In genomic region chr11:65382036-65382803, GRCh38 we compare ENCODE assay signal across 8 cellular contexts. TPM values are rescaled to one million over a fixed set of nuclear protein-coding genes. Genes with fewer than 3 reads are reported as not detected.
DNase-seq lines count a peak whose midpoint lies in the region; ATAC-seq lines count a peak whose summit lies in the region.

SLC25A45 (minus strand) TSS chr11:65382646; CDS start chr11:65381951, 695 bp downstream.

- peak; percentile 58 for ATAC-seq in GM19455 (IDR thresholded peaks at IDR 0.05; ENCODE audit: unreplicated experiment)
- peak; percentile 35 for ATAC-seq in HG03575 (IDR thresholded peaks at IDR 0.05; ENCODE audit: extremely low read depth, insufficient number of reproducible peaks, low FRiP score, unreplicated experiment)

- peak; percentile 89 for DNase-seq in CMK (ENCODE audit: low read depth)
- peak; percentile 79 for DNase-seq in NCI-H82 (lab: John Stamatoyannopoulos, UW)
- peak; percentile 91 to 93 for DNase-seq in activated CD4-positive, alpha-beta T cell treated with anti-CD3 and anti-CD28 coated beads, Interleukin-2, amount 50 U/mL, for 4 hours
- DNase-seq in dermis blood vessel endothelial cell, result peak; percentile 99
- peak; percentile 94 to 99 for DNase-seq in lung microvascular endothelial cell (ENCODE audit: low read depth in 2 of 2)
- DNase-seq in stimulated activated CD4-positive, alpha-beta T cell treated with anti-CD3 and anti-CD28 coated beads, TNF-alpha, amount 100 ng/mL, for 4 hours (ENCODE audit: low read depth in 3 of 3), result peak; percentile 82 to 87 (median 87)

RNA-seq across cellular contexts. Expression of gene SLC25A45, which starts in this region (rescaled TPM):
- total RNA-seq in dermis blood vessel endothelial cell, result 1.0 and 3.3 TPM in 2 replicates
- total RNA-seq in lung microvascular endothelial cell, result 1.2 and 1.7 TPM in 2 replicates

Comparison
In these comparisons a context has a peak if more than half of its experiments do, and no peak if none do; other contexts are left out.
1. Peak in every context shown above with its lines: DNase-seq and ATAC-seq.